In the genomic region with DNA sequence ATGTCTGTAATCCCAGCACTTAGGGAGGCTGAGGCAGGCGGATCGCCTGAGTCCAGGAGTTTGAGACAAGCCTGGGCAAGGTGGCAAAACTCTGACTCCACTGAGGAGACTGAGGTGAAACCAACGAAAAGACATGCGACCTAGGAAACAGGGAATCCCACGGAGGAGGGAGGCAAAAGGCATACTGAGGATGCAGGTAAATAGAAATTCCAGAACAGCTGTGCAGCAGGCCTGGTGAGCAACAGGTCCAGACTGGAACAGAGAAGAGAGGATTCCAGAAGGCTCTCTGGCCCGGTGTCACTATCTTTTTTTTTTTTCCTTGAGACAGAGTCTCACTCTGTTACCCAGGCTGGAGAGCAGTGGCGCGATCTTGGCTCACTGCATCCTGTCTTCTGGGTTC, we compare ENCODE assay signal across 1 cellular context.
TF ChIP-seq lines count a peak whose summit lies in the region.

No MANE protein-coding gene starts in this region.

TF ChIP-seq in GM23338, 12 proteins besides CTCF, POLR2A, EP300 and RAD21 (continued from another document):
- TF ChIP-seq, protein P1, sequence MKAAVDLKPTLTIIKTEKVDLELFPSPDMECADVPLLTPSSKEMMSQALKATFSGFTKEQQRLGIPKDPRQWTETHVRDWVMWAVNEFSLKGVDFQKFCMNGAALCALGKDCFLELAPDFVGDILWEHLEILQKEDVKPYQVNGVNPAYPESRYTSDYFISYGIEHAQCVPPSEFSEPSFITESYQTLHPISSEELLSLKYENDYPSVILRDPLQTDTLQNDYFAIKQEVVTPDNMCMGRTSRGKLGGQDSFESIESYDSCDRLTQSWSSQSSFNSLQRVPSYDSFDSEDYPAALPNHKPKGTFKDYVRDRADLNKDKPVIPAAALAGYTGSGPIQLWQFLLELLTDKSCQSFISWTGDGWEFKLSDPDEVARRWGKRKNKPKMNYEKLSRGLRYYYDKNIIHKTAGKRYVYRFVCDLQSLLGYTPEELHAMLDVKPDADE (IDR thresholded peaks at IDR 0.05) = no peak
- TF ChIP-seq, protein P2, sequence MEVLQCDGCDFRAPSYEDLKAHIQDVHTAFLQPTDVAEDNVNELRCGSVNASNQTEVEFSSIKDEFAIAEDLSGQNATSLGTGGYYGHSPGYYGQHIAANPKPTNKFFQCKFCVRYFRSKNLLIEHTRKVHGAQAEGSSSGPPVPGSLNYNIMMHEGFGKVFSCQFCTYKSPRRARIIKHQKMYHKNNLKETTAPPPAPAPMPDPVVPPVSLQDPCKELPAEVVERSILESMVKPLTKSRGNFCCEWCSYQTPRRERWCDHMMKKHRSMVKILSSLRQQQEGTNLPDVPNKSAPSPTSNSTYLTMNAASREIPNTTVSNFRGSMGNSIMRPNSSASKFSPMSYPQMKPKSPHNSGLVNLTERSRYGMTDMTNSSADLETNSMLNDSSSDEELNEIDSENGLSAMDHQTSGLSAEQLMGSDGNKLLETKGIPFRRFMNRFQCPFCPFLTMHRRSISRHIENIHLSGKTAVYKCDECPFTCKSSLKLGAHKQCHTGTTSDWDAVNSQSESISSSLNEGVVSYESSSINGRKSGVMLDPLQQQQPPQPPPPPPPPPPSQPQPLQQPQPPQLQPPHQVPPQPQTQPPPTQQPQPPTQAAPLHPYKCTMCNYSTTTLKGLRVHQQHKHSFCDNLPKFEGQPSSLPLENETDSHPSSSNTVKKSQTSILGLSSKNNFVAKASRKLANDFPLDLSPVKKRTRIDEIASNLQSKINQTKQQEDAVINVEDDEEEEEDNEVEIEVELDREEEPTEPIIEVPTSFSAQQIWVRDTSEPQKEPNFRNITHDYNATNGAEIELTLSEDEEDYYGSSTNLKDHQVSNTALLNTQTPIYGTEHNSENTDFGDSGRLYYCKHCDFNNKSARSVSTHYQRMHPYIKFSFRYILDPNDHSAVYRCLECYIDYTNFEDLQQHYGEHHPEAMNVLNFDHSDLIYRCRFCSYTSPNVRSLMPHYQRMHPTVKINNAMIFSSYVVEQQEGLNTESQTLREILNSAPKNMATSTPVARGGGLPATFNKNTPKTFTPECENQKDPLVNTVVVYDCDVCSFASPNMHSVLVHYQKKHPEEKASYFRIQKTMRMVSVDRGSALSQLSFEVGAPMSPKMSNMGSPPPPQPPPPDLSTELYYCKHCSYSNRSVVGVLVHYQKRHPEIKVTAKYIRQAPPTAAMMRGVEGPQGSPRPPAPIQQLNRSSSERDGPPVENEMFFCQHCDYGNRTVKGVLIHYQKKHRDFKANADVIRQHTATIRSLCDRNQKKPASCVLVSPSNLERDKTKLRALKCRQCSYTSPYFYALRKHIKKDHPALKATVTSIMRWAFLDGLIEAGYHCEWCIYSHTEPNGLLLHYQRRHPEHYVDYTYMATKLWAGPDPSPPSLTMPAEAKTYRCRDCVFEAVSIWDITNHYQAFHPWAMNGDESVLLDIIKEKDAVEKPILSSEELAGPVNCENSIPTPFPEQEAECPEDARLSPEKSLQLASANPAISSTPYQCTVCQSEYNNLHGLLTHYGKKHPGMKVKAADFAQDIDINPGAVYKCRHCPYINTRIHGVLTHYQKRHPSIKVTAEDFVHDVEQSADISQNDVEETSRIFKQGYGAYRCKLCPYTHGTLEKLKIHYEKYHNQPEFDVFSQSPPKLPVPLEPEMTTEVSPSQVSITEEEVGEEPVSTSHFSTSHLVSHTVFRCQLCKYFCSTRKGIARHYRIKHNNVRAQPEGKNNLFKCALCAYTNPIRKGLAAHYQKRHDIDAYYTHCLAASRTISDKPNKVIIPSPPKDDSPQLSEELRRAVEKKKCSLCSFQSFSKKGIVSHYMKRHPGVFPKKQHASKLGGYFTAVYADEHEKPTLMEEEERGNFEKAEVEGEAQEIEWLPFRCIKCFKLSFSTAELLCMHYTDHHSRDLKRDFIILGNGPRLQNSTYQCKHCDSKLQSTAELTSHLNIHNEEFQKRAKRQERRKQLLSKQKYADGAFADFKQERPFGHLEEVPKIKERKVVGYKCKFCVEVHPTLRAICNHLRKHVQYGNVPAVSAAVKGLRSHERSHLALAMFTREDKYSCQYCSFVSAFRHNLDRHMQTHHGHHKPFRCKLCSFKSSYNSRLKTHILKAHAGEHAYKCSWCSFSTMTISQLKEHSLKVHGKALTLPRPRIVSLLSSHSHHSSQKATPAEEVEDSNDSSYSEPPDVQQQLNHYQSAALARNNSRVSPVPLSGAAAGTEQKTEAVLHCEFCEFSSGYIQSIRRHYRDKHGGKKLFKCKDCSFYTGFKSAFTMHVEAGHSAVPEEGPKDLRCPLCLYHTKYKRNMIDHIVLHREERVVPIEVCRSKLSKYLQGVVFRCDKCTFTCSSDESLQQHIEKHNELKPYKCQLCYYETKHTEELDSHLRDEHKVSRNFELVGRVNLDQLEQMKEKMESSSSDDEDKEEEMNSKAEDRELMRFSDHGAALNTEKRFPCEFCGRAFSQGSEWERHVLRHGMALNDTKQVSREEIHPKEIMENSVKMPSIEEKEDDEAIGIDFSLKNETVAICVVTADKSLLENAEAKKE (CRISPR knock-in tag; IDR thresholded peaks at IDR 0.05) = no peak
- TF ChIP-seq JUNB (IDR thresholded peaks at IDR 0.05; ENCODE audit: unreplicated experiment) (no peak), STAT1 (IDR thresholded peaks at IDR 0.05; ENCODE audit: unreplicated experiment) (no peak), ZNF331 (CRISPR knock-in tag; IDR thresholded peaks at IDR 0.05; ENCODE audit: low read depth) (no peak), CREB1 (CRISPR knock-in tag; IDR thresholded peaks at IDR 0.05; ENCODE audit: low read depth) (no peak), EZH2phosphoT487 (IDR thresholded peaks at IDR 0.05; ENCODE audit: unreplicated experiment) (no peak), NANOG (IDR thresholded peaks at IDR 0.05; ENCODE audit: borderline replicate concordance) (no peak)
- TF ChIP-seq, protein P3, sequence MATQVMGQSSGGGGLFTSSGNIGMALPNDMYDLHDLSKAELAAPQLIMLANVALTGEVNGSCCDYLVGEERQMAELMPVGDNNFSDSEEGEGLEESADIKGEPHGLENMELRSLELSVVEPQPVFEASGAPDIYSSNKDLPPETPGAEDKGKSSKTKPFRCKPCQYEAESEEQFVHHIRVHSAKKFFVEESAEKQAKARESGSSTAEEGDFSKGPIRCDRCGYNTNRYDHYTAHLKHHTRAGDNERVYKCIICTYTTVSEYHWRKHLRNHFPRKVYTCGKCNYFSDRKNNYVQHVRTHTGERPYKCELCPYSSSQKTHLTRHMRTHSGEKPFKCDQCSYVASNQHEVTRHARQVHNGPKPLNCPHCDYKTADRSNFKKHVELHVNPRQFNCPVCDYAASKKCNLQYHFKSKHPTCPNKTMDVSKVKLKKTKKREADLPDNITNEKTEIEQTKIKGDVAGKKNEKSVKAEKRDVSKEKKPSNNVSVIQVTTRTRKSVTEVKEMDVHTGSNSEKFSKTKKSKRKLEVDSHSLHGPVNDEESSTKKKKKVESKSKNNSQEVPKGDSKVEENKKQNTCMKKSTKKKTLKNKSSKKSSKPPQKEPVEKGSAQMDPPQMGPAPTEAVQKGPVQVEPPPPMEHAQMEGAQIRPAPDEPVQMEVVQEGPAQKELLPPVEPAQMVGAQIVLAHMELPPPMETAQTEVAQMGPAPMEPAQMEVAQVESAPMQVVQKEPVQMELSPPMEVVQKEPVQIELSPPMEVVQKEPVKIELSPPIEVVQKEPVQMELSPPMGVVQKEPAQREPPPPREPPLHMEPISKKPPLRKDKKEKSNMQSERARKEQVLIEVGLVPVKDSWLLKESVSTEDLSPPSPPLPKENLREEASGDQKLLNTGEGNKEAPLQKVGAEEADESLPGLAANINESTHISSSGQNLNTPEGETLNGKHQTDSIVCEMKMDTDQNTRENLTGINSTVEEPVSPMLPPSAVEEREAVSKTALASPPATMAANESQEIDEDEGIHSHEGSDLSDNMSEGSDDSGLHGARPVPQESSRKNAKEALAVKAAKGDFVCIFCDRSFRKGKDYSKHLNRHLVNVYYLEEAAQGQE (IDR thresholded peaks at IDR 0.05; ENCODE audit: unreplicated experiment) = no peak
